In the genomic region with DNA sequence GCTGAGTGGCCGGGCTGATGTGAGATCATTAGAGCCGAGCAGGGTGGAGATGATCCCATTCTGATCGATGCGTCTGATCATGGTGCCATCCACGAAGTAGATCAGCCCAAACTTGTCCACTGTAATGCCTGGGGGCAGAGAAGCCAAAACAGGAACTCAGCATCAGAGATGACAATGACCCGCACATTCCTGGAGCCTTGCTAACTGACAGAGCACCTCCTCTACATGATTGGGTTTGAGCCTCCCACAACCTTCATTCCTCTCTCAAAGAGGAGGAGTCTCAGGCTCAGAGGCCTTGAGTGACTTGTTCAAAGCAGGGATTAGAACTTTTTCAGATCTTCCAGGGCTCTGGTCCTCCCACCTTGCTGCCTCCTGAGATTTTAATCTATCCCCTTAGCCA, we compare ENCODE assay signal across 27 cellular contexts.
DNase-seq lines count a peak whose midpoint lies in the region; ATAC-seq, FAIRE-seq and TF ChIP-seq lines count a peak whose summit lies in the region.
"Had no signal": no experiment of that assay in that cellular context is flagged by ENCODE, and none has a peak within 500 bp of the region (broad histone marks: within the 10 kb centered on the region; RNA-seq: fewer than 3 reads in every experiment).

No MANE protein-coding gene starts in this region.

- H3K4me2 ChIP-seq in IMR-90 (ENCODE audit: low read depth, low read length) = no peak overlapping the region
- H3K4me2 ChIP-seq in neural progenitor cell = no peak overlapping the region

- peak; percentile 94 for FAIRE-seq in bronchial epithelial cell (lab: Jason Lieb, UNC)
- no peak for FAIRE-seq in frontal cortex (lab: Jason Lieb, UNC)

- H3K36me3 ChIP-seq in IMR-90 (ENCODE audit: control insufficient read depth, insufficient read depth, low read length) (peaks cover 6% of the 10 kb centered on the region; the same call in 1 of the 2 replicates), bronchial epithelial cell (ENCODE audit: control insufficient read depth, insufficient read depth, low read length) (no peaks in the 10 kb centered on the region), neural progenitor cell (no peaks in the 10 kb centered on the region)
- H3K36me3 ChIP-seq: cardiac muscle cell, MG63 had no signal

- no peak overlapping the region for H2AK5ac ChIP-seq in IMR-90 (ENCODE audit: low read depth, low read length)

- no peaks in the 10 kb centered on the region for H3K79me2 ChIP-seq in neural progenitor cell (ENCODE audit: low read depth)

- no peaks in the 10 kb centered on the region for H3K79me1 ChIP-seq in IMR-90 (ENCODE audit: low read depth in 1 of 2, low read length in 2 of 2)

- TF ChIP-seq CTCF in IMR-90 (conservative IDR thresholded peaks at IDR 0.05; ENCODE audit: low read depth, low read length) = no peak
- TF ChIP-seq CTCF in bronchial epithelial cell (IDR thresholded peaks at IDR 0.05; ENCODE audit: insufficient read depth, low read length, severe bottlenecking) = no peak
- no peak for TF ChIP-seq CTCF in nephron progenitor cell (IDR thresholded peaks at IDR 0.05)
- no peak for TF ChIP-seq CTCF in neural progenitor cell (IDR thresholded peaks at IDR 0.05)

- no peak overlapping the region for H3K23ac ChIP-seq in IMR-90 (ENCODE audit: low read depth, low read length)

- in situ Hi-C loops in IMR-90 (cut with MboI; ENCODE audit: low sequenced_read_pairs) = no loop called here

- H3K4me1 Mint-ChIP-seq in nephron progenitor cell = peaks cover 6% of the 10 kb centered on the region
- H3K4me1 Mint-ChIP-seq in neural progenitor cell = peaks cover 4% of the 10 kb centered on the region
- H3K4me1 Mint-ChIP-seq: IgD-negative memory B cell; naive thymus-derived CD8-positive, alpha-beta T cell; stimulated activated effector memory CD8-positive, alpha-beta T cell treated with anti-CD3 and anti-CD28 coated beads, Interleukin-12 subunit alpha, Interleukin-12 subunit beta, amount 100 ng/mL, for 72 hours; T-cell had no signal

- POLR2A ChIA-PET in IMR-90 (lab: Charles Lee; ENCODE audit: unreplicated experiment) = no interaction called here

- H3K9me1 ChIP-seq in IMR-90 (ENCODE audit: insufficient read depth, low read length) = no peaks in the 10 kb centered on the region

- H3K36me3 Mint-ChIP-seq in nephron progenitor cell (ENCODE audit: low read depth) (peaks cover 79% of the 10 kb centered on the region), neural progenitor cell (peaks cover 21% of the 10 kb centered on the region)
- H3K36me3 Mint-ChIP-seq: IgD-negative memory B cell; naive thymus-derived CD8-positive, alpha-beta T cell; stimulated activated effector memory CD8-positive, alpha-beta T cell treated with anti-CD3 and anti-CD28 coated beads, Interleukin-12 subunit alpha, Interleukin-12 subunit beta, amount 100 ng/mL, for 72 hours; T-cell had no signal

- H3K9me3 ChIP-seq in IMR-90 (ENCODE audit: control insufficient read depth, insufficient read depth, low read length) (no peaks in the 10 kb centered on the region), neural progenitor cell (ENCODE audit: low read depth) (no peaks in the 10 kb centered on the region)
- H3K9me3 ChIP-seq: MG63 had no signal

- H3K4me3 ChIP-seq in IMR-90 (ENCODE audit: insufficient read depth, low read depth, low read length) (no peak overlapping the region), bronchial epithelial cell (ENCODE audit: low read depth, low read length) (no peak overlapping the region), neural progenitor cell (no peak overlapping the region)
- H3K4me3 ChIP-seq: cardiac muscle cell, MG63 had no signal

- dilution Hi-C loops in IMR-90 (cut with HindIII; ENCODE audit: low sequenced_read_pairs, unreplicated experiment) = no loop called here

- no peak overlapping the region for H2BK15ac ChIP-seq in IMR-90 (ENCODE audit: low read depth, low read length)

- H4K8ac ChIP-seq in IMR-90 (ENCODE audit: low read depth in 2 of 2, low read length in 2 of 2) = peak overlapping the region in 1 of 2 experiments; percentile 15; a peak in 2 of 4 replicates

- no peak overlapping the region for H3K4ac ChIP-seq in IMR-90 (ENCODE audit: low read depth, low read length)

- BruUV-seq in IMR-90 (replicated peaks; lab: Mats Ljungman, UMichigan) = no TSS peak

- peak; percentile 81 for ATAC-seq in IMR-90 (ENCODE audit: low read depth)
- no peak for ATAC-seq in HG03521 (IDR thresholded peaks at IDR 0.05; ENCODE audit: unreplicated experiment)
- ATAC-seq: HCT116; left cardiac atrium; naive thymus-derived CD8-positive, alpha-beta T cell; sciatic nerve; stimulated activated effector memory CD8-positive, alpha-beta T cell treated with anti-CD3 and anti-CD28 coated beads, Interleukin-12 subunit alpha, Interleukin-12 subunit beta, amount 100 ng/mL, for 72 hours; T-cell had no signal

- H3K27ac Mint-ChIP-seq in nephron progenitor cell (peak overlapping the region; percentile 16), neural progenitor cell (no peak overlapping the region)
- H3K27ac Mint-ChIP-seq: IgD-negative memory B cell; naive thymus-derived CD8-positive, alpha-beta T cell; stimulated activated effector memory CD8-positive, alpha-beta T cell treated with anti-CD3 and anti-CD28 coated beads, Interleukin-12 subunit alpha, Interleukin-12 subunit beta, amount 100 ng/mL, for 72 hours; T-cell had no signal

- H3K9ac ChIP-seq in IMR-90 (ENCODE audit: low read depth, low read length) (no peak overlapping the region), neural progenitor cell (no peak overlapping the region)

- intact Hi-C loops in IMR-90 (cut with micrococcal nuclease) = no loop called here

- H3K9me3 Mint-ChIP-seq in nephron progenitor cell (no peaks in the 10 kb centered on the region), neural progenitor cell (no peaks in the 10 kb centered on the region)
- H3K9me3 Mint-ChIP-seq: naive thymus-derived CD8-positive, alpha-beta T cell; stimulated activated effector memory CD8-positive, alpha-beta T cell treated with anti-CD3 and anti-CD28 coated beads, Interleukin-12 subunit alpha, Interleukin-12 subunit beta, amount 100 ng/mL, for 72 hours; T-cell had no signal

- CTCF ChIA-PET in IMR-90 (lab: Yijun Ruan, JAX) = interaction anchor here (0.6 kb wide), 2 partner anchors 84 to 1240 kb away, joined by 4 to 8 read pairs; no protein-coding TSS in a partner anchor

- H3K27ac ChIP-seq in IMR-90 (ENCODE audit: insufficient read depth, low read length) = no peak overlapping the region
- H3K27ac ChIP-seq in neural progenitor cell = no peak overlapping the region
- H3K27ac ChIP-seq: HL-60, VCaP had no signal

- H3K56ac ChIP-seq in IMR-90 (ENCODE audit: extremely low read depth, insufficient read depth, low read length) = no peak overlapping the region

- H2BK120ac ChIP-seq in IMR-90 (ENCODE audit: low read depth, low read length) = no peak overlapping the region

- H4K5ac ChIP-seq in IMR-90 (ENCODE audit: low read depth, low read length) = no peak overlapping the region

- no peak overlapping the region for H2BK5ac ChIP-seq in IMR-90 (ENCODE audit: low read depth, low read length, poor library complexity, severe bottlenecking)

- no peak overlapping the region for H3K18ac ChIP-seq in IMR-90 (ENCODE audit: low read depth, low read length)

- H3K4me1 ChIP-seq in IMR-90 (ENCODE audit: control insufficient read depth, insufficient read depth, low read length) (no peaks in the 10 kb centered on the region), neural progenitor cell (no peaks in the 10 kb centered on the region)

- peaks cover 5% of the 10 kb centered on the region for H3K27me3 Mint-ChIP-seq in nephron progenitor cell (ENCODE audit: low read depth, poor library complexity)
- peaks cover 3% of the 10 kb centered on the region for H3K27me3 Mint-ChIP-seq in neural progenitor cell (ENCODE audit: insufficient read depth, low read depth)
- H3K27me3 Mint-ChIP-seq: IgD-negative memory B cell had no signal

- H4K20me1 ChIP-seq in IMR-90 (ENCODE audit: insufficient read depth, low read length) (no peaks in the 10 kb centered on the region), neural progenitor cell (ENCODE audit: low read depth) (no peaks in the 10 kb centered on the region)

- H2AFZ ChIP-seq in IMR-90 (replicated peaks; ENCODE audit: low read length, poor library complexity) (peak overlapping the region; percentile 35), neural progenitor cell (replicated peaks) (no peak overlapping the region)

- 97% methylated on average over 4 of the region's 6 CpGs; no CpG with 5 or more reads in 1 of the 2 experiments for WGBS in IMR-90 (ENCODE audit: extremely low coverage in 2 of 2, insufficient read length in 1 of 2), 2 experiments

- H2AK9ac ChIP-seq in IMR-90 (replicated peaks; ENCODE audit: low read depth, low read length, poor library complexity) = no peak overlapping the region

- TF ChIP-seq RAD21 in IMR-90 (IDR thresholded peaks at IDR 0.05; ENCODE audit: low read length) = no peak

- no peak for TF ChIP-seq POLR2A in IMR-90 (IDR thresholded peaks at IDR 0.05; ENCODE audit: low read depth, low read length)

- DNase-seq in Daoy (ENCODE audit: low read depth) = peak; percentile 41
- DNase-seq in IMR-90 = peak; percentile 39
- DNase-seq in bronchial epithelial cell (ENCODE audit: low read depth) = peak; percentile 79
- DNase-seq in nephron progenitor cell = no peak
- no peak for DNase-seq in frontal cortex (ENCODE audit: low spot score in 2 of 2)
- DNase-seq in NCI-H2081 (lab: John Stamatoyannopoulos, UW) = no peak
- no peak for DNase-seq in neural progenitor cell (ENCODE audit: low spot score)
- DNase-seq: activated CD4-positive, alpha-beta T cell treated with anti-CD3 and anti-CD28 coated beads, Interleukin-2, amount 50 U/mL, for 48 hours; activated gamma-delta T cell treated with Interleukin-2 at 50 U/mL for 16 hours; dermis blood vessel endothelial cell; foreskin melanocyte; left cardiac atrium; MG63; naive thymus-derived CD8-positive, alpha-beta T cell; NCI-H146; NCI-H2171; NCI-H526; SHP77; T-cell had no signal

- H3K4me3 Mint-ChIP-seq in nephron progenitor cell (no peak overlapping the region), neural progenitor cell (no peak overlapping the region)
- H3K4me3 Mint-ChIP-seq: IgD-negative memory B cell; naive thymus-derived CD8-positive, alpha-beta T cell; stimulated activated effector memory CD8-positive, alpha-beta T cell treated with anti-CD3 and anti-CD28 coated beads, Interleukin-12 subunit alpha, Interleukin-12 subunit beta, amount 100 ng/mL, for 72 hours; T-cell had no signal

- H2BK20ac ChIP-seq in IMR-90 (ENCODE audit: low read depth, low read length) = peak overlapping the region; percentile 66; the same call in 1 of the 2 replicates

- no peaks in the 10 kb centered on the region for H3K27me3 ChIP-seq in IMR-90 (ENCODE audit: control insufficient read depth, insufficient read depth, low read length)
- no peaks in the 10 kb centered on the region for H3K27me3 ChIP-seq in bronchial epithelial cell (ENCODE audit: control insufficient read depth, insufficient read depth, low read length)
- no peaks in the 10 kb centered on the region for H3K27me3 ChIP-seq in neural progenitor cell
- H3K27me3 ChIP-seq: cardiac muscle cell, MG63 had no signal

- no peaks in the 10 kb centered on the region for H3F3A ChIP-seq in neural progenitor cell (ENCODE audit: low read depth)

- no peak overlapping the region for H4K91ac ChIP-seq in IMR-90 (ENCODE audit: insufficient read depth, low read depth, low read length)

- H3K14ac ChIP-seq in IMR-90 (replicated peaks; ENCODE audit: low read depth, low read length) = peak overlapping the region; percentile 57; the same call in 1 of the 2 replicates

TF ChIP-seq in IMR-90, 13 proteins besides CTCF, POLR2A, EP300 and RAD21 (continues in another document):
- no peak for TF ChIP-seq SMC3 (IDR thresholded peaks at IDR 0.05; ENCODE audit: low read depth, low read length)

Comparison
In these comparisons a context has a peak if more than half of its experiments do, and no peak if none do; other contexts are left out.
1. DNase-seq: peak in Daoy (single experiment), IMR-90 (single experiment) and bronchial epithelial cell (single experiment); none in nephron progenitor cell (single experiment), frontal cortex (0 of 2), NCI-H2081 (0 of 2) and neural progenitor cell (single experiment).